ENCODE assay signal across 21 cellular contexts in genomic region chr6:69680302-69680701, GRCh38.
DNase-seq lines count a peak whose midpoint lies in the region; ATAC-seq and TF ChIP-seq lines count a peak whose summit lies in the region.
"Had no signal": no experiment of that assay in that cellular context is flagged by ENCODE, and none has a peak within 500 bp of the region (broad histone marks: within the 10 kb centered on the region; RNA-seq: fewer than 3 reads in every experiment).

No MANE protein-coding gene starts in this region.

- H3K27ac Mint-ChIP-seq in CD14-positive monocyte, result no peak overlapping the region
- H3K27ac Mint-ChIP-seq: CD4-positive, CD25-positive, alpha-beta regulatory T cell had no signal

- no peaks in the 10 kb centered on the region for H3K4me1 Mint-ChIP-seq in CD14-positive monocyte

- H3K27me3 Mint-ChIP-seq in CD14-positive monocyte (ENCODE audit: low read depth in 3 of 3), result no peaks in the 10 kb centered on the region
- H3K27me3 Mint-ChIP-seq: CD4-positive, alpha-beta memory T cell; CD4-positive, CD25-positive, alpha-beta regulatory T cell; CD8-positive, alpha-beta memory T cell had no signal

- ATAC-seq in SK-N-SH treated with all-trans-retinoic acid at 6 μM for 48 hours, result no peak
- ATAC-seq in HG03571 (IDR thresholded peaks at IDR 0.05; ENCODE audit: unreplicated experiment), result no peak
- ATAC-seq: A549, GM12878 had no signal

- H3K27me3 ChIP-seq in BE2C, result no peaks in the 10 kb centered on the region
- H3K27me3 ChIP-seq: BLaER1 treated with 17β-estradiol and CSF1 and Interleukin-3, amounts not matched to agents 10 nM and 100 nM had no signal

- H3K36me3 Mint-ChIP-seq in CD14-positive monocyte, result peaks cover 31 to 36% of the 10 kb centered on the region in 2 donors

- H3K4me3 ChIP-seq in BE2C (ENCODE audit: low read depth, low read length), result no peak overlapping the region
- H3K4me3 ChIP-seq: A549; BLaER1 treated with 17β-estradiol and CSF1 and Interleukin-3, amounts not matched to agents 10 nM and 100 nM; GM12878 had no signal

- H3K4me1 ChIP-seq in BE2C, result peaks cover 19% of the 10 kb centered on the region
- H3K4me1 ChIP-seq: A549; BLaER1 treated with 17β-estradiol and CSF1 and Interleukin-3, amounts not matched to agents 10 nM and 100 nM had no signal

- H3K9me3 Mint-ChIP-seq in CD14-positive monocyte, result no peaks in the 10 kb centered on the region
- H3K9me3 Mint-ChIP-seq: CD4-positive, alpha-beta memory T cell; CD4-positive, CD25-positive, alpha-beta regulatory T cell; CD8-positive, alpha-beta memory T cell had no signal

- H3K9me3 ChIP-seq in BE2C, result no peaks in the 10 kb centered on the region
- H3K9me3 ChIP-seq: A549; BLaER1 treated with 17β-estradiol and CSF1 and Interleukin-3, amounts not matched to agents 10 nM and 100 nM had no signal

- no peaks in the 10 kb centered on the region for H3K36me3 ChIP-seq in BE2C

- no peak overlapping the region for H3K4me3 Mint-ChIP-seq in CD14-positive monocyte
- H3K4me3 Mint-ChIP-seq: CD4-positive, alpha-beta memory T cell; CD4-positive, CD25-positive, alpha-beta regulatory T cell; CD8-positive, alpha-beta memory T cell had no signal

- TF ChIP-seq CTCF in BE2C (IDR thresholded peaks at IDR 0.05; ENCODE audit: low read depth, low read length) (no peak), CD14-positive monocyte (IDR thresholded peaks at IDR 0.05) (no peak)

- intact Hi-C loops in CD14-positive monocyte (cut with micrococcal nuclease), result no loop called here

- DNase-seq in BE2C, result peak; percentile 30
- peak; percentile 75 for DNase-seq in NCI-H82 (lab: John Stamatoyannopoulos, UW)
- peak; percentile 23 for DNase-seq in SK-N-DZ (ENCODE audit: low spot score)
- DNase-seq in NCI-H2196 treated with DMSO at 0.1 percent for 48 hours (lab: John Stamatoyannopoulos, UW; ENCODE audit: unreplicated experiment), result no peak
- no peak for DNase-seq in CD14-positive monocyte (ENCODE audit: low spot score)
- DNase-seq: CD4-positive, alpha-beta memory T cell; CD4-positive, CD25-positive, alpha-beta regulatory T cell; CD8-positive, alpha-beta memory T cell; COR-L47; DMS 273 treated with DMSO at 0.1 percent for 48 hours; DMS153; DMS53; DMS79; DND-41; EL; GDM1 had no signal

TF ChIP-seq in SK-N-SH treated with all-trans-retinoic acid at 6 μM for 48 hours, 23 proteins besides CTCF, POLR2A, EP300 and RAD21 (continues in another document):
- TF ChIP-seq PATZ1 (CRISPR knock-in tag; IDR thresholded peaks at IDR 0.05; ENCODE audit: borderline replicate concordance) (no peak), BACH2 (CRISPR knock-in tag; IDR thresholded peaks at IDR 0.05; ENCODE audit: borderline replicate concordance) (no peak), TSHZ2 (CRISPR knock-in tag; IDR thresholded peaks at IDR 0.05) (peak; percentile 81), ARNTL (CRISPR knock-in tag; IDR thresholded peaks at IDR 0.05; ENCODE audit: borderline replicate concordance, low read depth) (no peak), ESRRG (CRISPR knock-in tag; IDR thresholded peaks at IDR 0.05) (0 out of 2 replicates have a peak, but pooled peaks have one; percentile 68), TCF4 (CRISPR knock-in tag; IDR thresholded peaks at IDR 0.05; ENCODE audit: borderline replicate concordance) (peak; percentile 69), ZNF565 (CRISPR knock-in tag; conservative IDR thresholded peaks at IDR 0.05; ENCODE audit: low read depth) (no peak), ZFP3 (CRISPR knock-in tag; IDR thresholded peaks at IDR 0.05) (no peak), CSDC2 (CRISPR knock-in tag; IDR thresholded peaks at IDR 0.05) (no peak), ZFP30 (CRISPR knock-in tag; IDR thresholded peaks at IDR 0.05) (no peak), ZNF8 (CRISPR knock-in tag; IDR thresholded peaks at IDR 0.05) (no peak), TOX (CRISPR knock-in tag; IDR thresholded peaks at IDR 0.05; ENCODE audit: borderline replicate concordance) (no peak), GLIS3 (CRISPR knock-in tag; IDR thresholded peaks at IDR 0.05) (no peak), ZNF70 (CRISPR knock-in tag; IDR thresholded peaks at IDR 0.05) (no peak), SNAI2 (CRISPR knock-in tag; IDR thresholded peaks at IDR 0.05) (0 out of 2 replicates have a peak, but pooled peaks have one; percentile 20), ZC3H10 (CRISPR knock-in tag; IDR thresholded peaks at IDR 0.05) (no peak), ISL1 (CRISPR knock-in tag; IDR thresholded peaks at IDR 0.05) (peak; percentile 95), CREB5 (CRISPR knock-in tag; IDR thresholded peaks at IDR 0.05; ENCODE audit: low read depth) (no peak), RARB (CRISPR knock-in tag; IDR thresholded peaks at IDR 0.05) (no peak), PPARA (CRISPR knock-in tag; IDR thresholded peaks at IDR 0.05; ENCODE audit: borderline replicate concordance) (no peak), OSR1 (CRISPR knock-in tag; IDR thresholded peaks at IDR 0.05) (no peak)
- TF ChIP-seq, protein P1, sequence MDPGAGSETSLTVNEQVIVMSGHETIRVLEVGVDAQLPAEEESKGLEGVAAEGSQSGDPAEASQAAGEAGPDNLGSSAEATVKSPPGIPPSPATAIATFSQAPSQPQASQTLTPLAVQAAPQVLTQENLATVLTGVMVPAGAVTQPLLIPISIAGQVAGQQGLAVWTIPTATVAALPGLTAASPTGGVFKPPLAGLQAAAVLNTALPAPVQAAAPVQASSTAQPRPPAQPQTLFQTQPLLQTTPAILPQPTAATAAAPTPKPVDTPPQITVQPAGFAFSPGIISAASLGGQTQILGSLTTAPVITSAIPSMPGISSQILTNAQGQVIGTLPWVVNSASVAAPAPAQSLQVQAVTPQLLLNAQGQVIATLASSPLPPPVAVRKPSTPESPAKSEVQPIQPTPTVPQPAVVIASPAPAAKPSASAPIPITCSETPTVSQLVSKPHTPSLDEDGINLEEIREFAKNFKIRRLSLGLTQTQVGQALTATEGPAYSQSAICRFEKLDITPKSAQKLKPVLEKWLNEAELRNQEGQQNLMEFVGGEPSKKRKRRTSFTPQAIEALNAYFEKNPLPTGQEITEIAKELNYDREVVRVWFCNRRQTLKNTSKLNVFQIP (CRISPR knock-in tag; IDR thresholded peaks at IDR 0.05; ENCODE audit: borderline replicate concordance, low read depth), result no peak

Comparison
In these comparisons a context has a peak if more than half of its experiments do, and no peak if none do; other contexts are left out.
1. DNase-seq: peak in BE2C (single experiment), NCI-H82 (single experiment) and SK-N-DZ (single experiment); none in NCI-H2196 treated with DMSO at 0.1 percent for 48 hours (single experiment) and CD14-positive monocyte (single experiment).